In the genomic region with DNA sequence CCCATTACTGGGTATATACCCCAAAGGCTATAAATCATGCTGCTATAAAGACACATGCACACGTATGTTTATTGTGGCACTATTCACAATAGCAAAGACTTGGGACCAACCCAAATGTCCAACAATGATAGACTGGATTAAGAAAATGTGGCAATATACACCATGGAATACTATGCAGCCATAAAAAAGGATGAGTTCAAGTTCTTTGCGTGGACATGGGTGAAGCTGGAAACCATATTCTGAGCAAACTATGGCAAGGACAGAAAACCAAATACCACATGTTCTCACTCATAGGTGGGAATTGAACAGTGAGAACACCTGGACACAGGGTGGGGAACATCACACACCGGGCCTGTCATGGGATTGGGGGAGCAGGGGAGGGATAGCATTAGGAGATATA, we compare ENCODE assay signal across 2 cellular contexts. TPM values are rescaled to one million over a fixed set of nuclear protein-coding genes. Genes with fewer than 3 reads are reported as not detected.
"Had no signal": no experiment of that assay in that cellular context is flagged by ENCODE, and none has a peak within 500 bp of the region (broad histone marks: within the 10 kb centered on the region; RNA-seq: fewer than 3 reads in every experiment).

No MANE protein-coding gene starts in this region.

RNA-seq across cellular contexts. Expression of a gene that starts 54.4 kb away (rescaled TPM):
- total RNA-seq: G401, GM12878 had no signal
- polyA plus RNA-seq: GM12878 had no signal
